Comparison of ENCODE assay signal across 8 cellular contexts in genomic region chr12:32522322-32523221, GRCh38.
A peak's percentile ranks its signal among the peaks of the same experiment; 100 is the strongest.
DNase-seq lines count a peak whose midpoint lies in the region; ATAC-seq and TF ChIP-seq lines count a peak whose summit lies in the region.

No MANE protein-coding gene starts in this region.

- peak overlapping the region; percentile 8 for H3K27ac Mint-ChIP-seq in activated naive CD8-positive, alpha-beta T cell treated with anti-CD3 and anti-CD28 coated beads for 36 hours
- no peak overlapping the region for H3K27ac Mint-ChIP-seq in activated naive CD8-positive, alpha-beta T cell treated with anti-CD3 and anti-CD28 coated beads, Interleukin-2, amount 50 U/mL, for 24 hours
- no peak overlapping the region for H3K27ac Mint-ChIP-seq in CD4-positive, alpha-beta T cell

- CTCF ChIA-PET in CD4-positive, alpha-beta T cell (lab: Charles Lee) = interaction anchor here (0.6 kb wide), 1 partner anchor 8 kb away, joined by 4 read pairs; no protein-coding TSS in a partner anchor

- TF ChIP-seq CTCF in upper lobe of right lung (IDR thresholded peaks at IDR 0.05) (no peak), body of pancreas (IDR thresholded peaks at IDR 0.05) (no peak)
- TF ChIP-seq CTCF in CD4-positive, alpha-beta T cell (IDR thresholded peaks at IDR 0.05) = no peak

- WGBS in right cardiac atrium = 25% methylated on average over 5 of the region's 5 CpGs
- WGBS in body of pancreas, 2 donors = 65 to 76% methylated on average over 5 of the region's 5 CpGs

- H3K4me3 ChIP-seq in right cardiac atrium (ENCODE audit: low read length) = no peak overlapping the region
- H3K4me3 ChIP-seq in upper lobe of right lung = no peak overlapping the region
- H3K4me3 ChIP-seq in body of pancreas = no peak overlapping the region

- no peak overlapping the region for H3K4me3 Mint-ChIP-seq in activated naive CD8-positive, alpha-beta T cell treated with anti-CD3 and anti-CD28 coated beads for 36 hours
- H3K4me3 Mint-ChIP-seq in activated naive CD8-positive, alpha-beta T cell treated with anti-CD3 and anti-CD28 coated beads, Interleukin-2, amount 50 U/mL, for 24 hours = no peak overlapping the region
- no peak overlapping the region for H3K4me3 Mint-ChIP-seq in CD4-positive, alpha-beta T cell

- ATAC-seq in activated naive CD8-positive, alpha-beta T cell treated with anti-CD3 and anti-CD28 coated beads, Interleukin-2, amount 50 U/mL, for 24 hours = no peak
- ATAC-seq in right cardiac atrium = peak; percentile 67 to 84
- peak; percentile 64 for ATAC-seq in upper lobe of right lung
- no peak for ATAC-seq in body of pancreas
- no peak for ATAC-seq in CD4-positive, alpha-beta T cell (ENCODE audit: poor library complexity)

- H3K4me1 Mint-ChIP-seq in activated naive CD8-positive, alpha-beta T cell treated with anti-CD3 and anti-CD28 coated beads for 36 hours = peaks cover 11% of the 10 kb centered on the region
- H3K4me1 Mint-ChIP-seq in activated naive CD8-positive, alpha-beta T cell treated with anti-CD3 and anti-CD28 coated beads, Interleukin-2, amount 50 U/mL, for 24 hours = peaks cover 12% of the 10 kb centered on the region
- no peaks in the 10 kb centered on the region for H3K4me1 Mint-ChIP-seq in CD4-positive, alpha-beta T cell (ENCODE audit: low read depth)

- no peaks in the 10 kb centered on the region for H3K9me3 Mint-ChIP-seq in activated naive CD8-positive, alpha-beta T cell treated with anti-CD3 and anti-CD28 coated beads for 36 hours
- no peaks in the 10 kb centered on the region for H3K9me3 Mint-ChIP-seq in activated naive CD8-positive, alpha-beta T cell treated with anti-CD3 and anti-CD28 coated beads, Interleukin-2, amount 50 U/mL, for 24 hours
- H3K9me3 Mint-ChIP-seq in CD4-positive, alpha-beta T cell = no peaks in the 10 kb centered on the region

- H3K4me1 ChIP-seq in right cardiac atrium (ENCODE audit: control insufficient read depth, insufficient read depth, low read length) (peaks cover 6% of the 10 kb centered on the region), upper lobe of right lung (peaks cover 9% of the 10 kb centered on the region), body of pancreas (no peaks in the 10 kb centered on the region)

- H3K27me3 ChIP-seq in right cardiac atrium (ENCODE audit: control insufficient read depth, insufficient read depth) (no peaks in the 10 kb centered on the region), upper lobe of right lung (no peaks in the 10 kb centered on the region), body of pancreas (no peaks in the 10 kb centered on the region)
- no peaks in the 10 kb centered on the region for H3K27me3 ChIP-seq in CD4-positive, alpha-beta T cell (ENCODE audit: control insufficient read depth, insufficient read depth, low read length)

- TF ChIP-seq POLR2A in body of pancreas (IDR thresholded peaks at IDR 0.05) = no peak

- no peaks in the 10 kb centered on the region for H3K9me3 ChIP-seq in right cardiac atrium (ENCODE audit: control insufficient read depth, low read length)
- no peaks in the 10 kb centered on the region for H3K9me3 ChIP-seq in upper lobe of right lung
- H3K9me3 ChIP-seq in body of pancreas = no peaks in the 10 kb centered on the region
- H3K9me3 ChIP-seq in CD4-positive, alpha-beta T cell (ENCODE audit: control insufficient read depth, low read length) = no peaks in the 10 kb centered on the region

- DNase-seq in activated naive CD8-positive, alpha-beta T cell treated with anti-CD3 and anti-CD28 coated beads for 36 hours = no peak
- no peak for DNase-seq in activated naive CD8-positive, alpha-beta T cell treated with anti-CD3 and anti-CD28 coated beads, Interleukin-2, amount 50 U/mL, for 24 hours
- peak; percentile 80 for DNase-seq in MV-4-11 (lab: John Stamatoyannopoulos, UW)
- DNase-seq in right cardiac atrium = no peak
- no peak for DNase-seq in upper lobe of right lung
- DNase-seq in body of pancreas = no peak
- no peak for DNase-seq in activated CD4-positive, CD25-positive, alpha-beta regulatory T cell treated with anti-CD3 and anti-CD28 coated beads, Interleukin-2, amount 50 U/mL, for 72 hours
- DNase-seq in CD4-positive, alpha-beta T cell = no peak

- H3K36me3 Mint-ChIP-seq in activated naive CD8-positive, alpha-beta T cell treated with anti-CD3 and anti-CD28 coated beads for 36 hours = no peaks in the 10 kb centered on the region
- no peaks in the 10 kb centered on the region for H3K36me3 Mint-ChIP-seq in activated naive CD8-positive, alpha-beta T cell treated with anti-CD3 and anti-CD28 coated beads, Interleukin-2, amount 50 U/mL, for 24 hours (ENCODE audit: low read depth)
- H3K36me3 Mint-ChIP-seq in CD4-positive, alpha-beta T cell (ENCODE audit: low read depth) = no peaks in the 10 kb centered on the region

- H3K27ac ChIP-seq in right cardiac atrium (ENCODE audit: low read length) = peak overlapping the region; percentile 75
- peak overlapping the region; percentile 48 for H3K27ac ChIP-seq in upper lobe of right lung
- H3K27ac ChIP-seq in body of pancreas = peak overlapping the region in 1 of 4 donors; percentile 59
- no peak overlapping the region for H3K27ac ChIP-seq in CD4-positive, alpha-beta T cell (ENCODE audit: low read depth, low read length)

- no peaks in the 10 kb centered on the region for H3K27me3 Mint-ChIP-seq in activated naive CD8-positive, alpha-beta T cell treated with anti-CD3 and anti-CD28 coated beads for 36 hours
- H3K27me3 Mint-ChIP-seq in activated naive CD8-positive, alpha-beta T cell treated with anti-CD3 and anti-CD28 coated beads, Interleukin-2, amount 50 U/mL, for 24 hours = no peaks in the 10 kb centered on the region
- H3K27me3 Mint-ChIP-seq in CD4-positive, alpha-beta T cell = no peaks in the 10 kb centered on the region

- intact Hi-C loops in right cardiac atrium (cut with DNase I) = no loop called here
- intact Hi-C loops in upper lobe of right lung (cut with DNase I) = no loop called here
- intact Hi-C loops in body of pancreas (cut with DNase I) = no loop called here
- intact Hi-C loops in CD4-positive, alpha-beta T cell (cut with DNase I, micrococcal nuclease) = no loop called here

- H3K36me3 ChIP-seq in upper lobe of right lung (no peaks in the 10 kb centered on the region), body of pancreas (replicated peaks in 1 of 2; ENCODE audit: insufficient read depth in 1 of 2, low read depth in 2 of 2) (no peaks in the 10 kb centered on the region)

- POLR2A ChIA-PET in CD4-positive, alpha-beta T cell (lab: Charles Lee) = no interaction called here

Comparison
In these comparisons a context has a peak if more than half of its experiments do, and no peak if none do; other contexts are left out.
1. ATAC-seq: peak in right cardiac atrium (2 of 2) and upper lobe of right lung (single experiment); none in activated naive CD8-positive, alpha-beta T cell treated with anti-CD3 and anti-CD28 coated beads, Interleukin-2, amount 50 U/mL, for 24 hours (single experiment), body of pancreas (single experiment) and CD4-positive, alpha-beta T cell (single experiment).